In genomic region chr15:67065531-67066005, GRCh38 we compare ENCODE assay signal across 8 cellular contexts. TPM values are rescaled to one million over a fixed set of nuclear protein-coding genes. Genes with fewer than 3 reads are reported as not detected.
DNase-seq lines count a peak whose midpoint lies in the region; ATAC-seq and TF ChIP-seq lines count a peak whose summit lies in the region.

Gene SMAD3 (plus strand): TSS chr15:67065602. CDS start chr15:67066155, 553 bp downstream.

- DNase-seq in GM06990 (ENCODE audit: extremely low read depth, insufficient read length) (peak; percentile 85), HCEC 1CT (peak; percentile 92), NCI-H146 treated with DMSO at 0.1 percent for 48 hours (lab: John Stamatoyannopoulos, UW; ENCODE audit: unreplicated experiment) (peak; percentile 40), kidney tubule cell (ENCODE audit: low spot score) (peak; percentile 97)
- DNase-seq in activated CD4-positive, alpha-beta T cell treated with anti-CD3 and anti-CD28 coated beads for 36 hours: peak; percentile 85
- peak; percentile 85 for DNase-seq in stimulated activated CD4-positive, alpha-beta T cell treated with anti-CD3 and anti-CD28 coated beads, Interleukin-15, amount 100 ng/mL, for 24 hours

- POLR2A ChIA-PET in activated CD4-positive, alpha-beta T cell treated with anti-CD3 and anti-CD28 coated beads for 36 hours (lab: Charles Lee): interaction anchor here (0.6 to 0.9 kb wide), 3 partner anchors 13 to 35 kb away, joined by 4 to 7 read pairs (median 4); no protein-coding TSS in a partner anchor

- peak; percentile 5 for TF ChIP-seq CTCF in GM06990 (IDR thresholded peaks at IDR 0.05; ENCODE audit: insufficient read depth, low read length, poor library complexity, severe bottlenecking)

- no peaks in the 10 kb centered on the region for H3K9me3 Mint-ChIP-seq in activated CD4-positive, alpha-beta T cell treated with anti-CD3 and anti-CD28 coated beads for 36 hours (ENCODE audit: low read depth)

- no peaks in the 10 kb centered on the region; the same call in 1 of the 2 replicates for H3K36me3 ChIP-seq in GM06990 (ENCODE audit: control insufficient read depth, insufficient read depth, low read length)

- peaks cover 47% of the 10 kb centered on the region for H3K4me1 Mint-ChIP-seq in activated CD4-positive, alpha-beta T cell treated with anti-CD3 and anti-CD28 coated beads for 36 hours

- peak within 1 kb of the TSS; percentile 89 for H3K4me3 ChIP-seq in GM06990 (replicated peaks; ENCODE audit: low read depth, low read length)

- CTCF ChIA-PET in activated CD4-positive, alpha-beta T cell treated with anti-CD3 and anti-CD28 coated beads for 36 hours (lab: Charles Lee): interaction anchor here (0.7 to 1.2 kb wide), 3 partner anchors 25 to 51 kb away, joined by 4 to 5 read pairs (median 4); no protein-coding TSS in a partner anchor

- H3K27ac Mint-ChIP-seq in activated CD4-positive, alpha-beta T cell treated with anti-CD3 and anti-CD28 coated beads for 36 hours: peak within 1 kb of the TSS; percentile 92

- H3K27ac ChIP-seq in cingulate gyrus (ENCODE audit: low read depth, low read length): peak within 1 kb of the TSS; percentile 77

- H3K36me3 Mint-ChIP-seq in activated CD4-positive, alpha-beta T cell treated with anti-CD3 and anti-CD28 coated beads for 36 hours (ENCODE audit: low read depth): peaks cover 12% of the 10 kb centered on the region

- peak; percentile 39 for ATAC-seq in activated CD4-positive, alpha-beta T cell treated with anti-CD3 and anti-CD28 coated beads for 36 hours
- no peak for ATAC-seq in GM18519 (IDR thresholded peaks at IDR 0.05; ENCODE audit: low FRiP score, unreplicated experiment)

- no peaks in the 10 kb centered on the region; the same call in 1 of the 2 replicates for H3K27me3 ChIP-seq in GM06990 (replicated peaks; ENCODE audit: control insufficient read depth, insufficient read depth, low read length)

- H3K27me3 Mint-ChIP-seq in activated CD4-positive, alpha-beta T cell treated with anti-CD3 and anti-CD28 coated beads for 36 hours: peaks cover 17% of the 10 kb centered on the region

- intact Hi-C loops in activated CD4-positive, alpha-beta T cell treated with anti-CD3 and anti-CD28 coated beads for 36 hours (cut with DNase I, micrococcal nuclease): loop anchor here (2.0 to 5.0 kb wide), 3 partner anchors 33 to 113 kb away; no protein-coding TSS in a partner anchor

- H3K4me3 Mint-ChIP-seq in activated CD4-positive, alpha-beta T cell treated with anti-CD3 and anti-CD28 coated beads for 36 hours: peak within 1 kb of the TSS; percentile 91

RNA-seq across cellular contexts. Expression of gene SMAD3, which starts in this region (rescaled TPM):
- 10 to 100 TPM; 33.7 to 40.8 TPM for total RNA-seq in activated CD4-positive, alpha-beta T cell treated with anti-CD3 and anti-CD28 coated beads for 36 hours

Comparison
In these comparisons a context has a peak if more than half of its experiments do, and no peak if none do; other contexts are left out.
1. DNase-seq: peak in every context shown above with its lines; median percentile 97 in kidney tubule cell; 92 in HCEC 1CT; 85 in GM06990; 85 in activated CD4-positive, alpha-beta T cell treated with anti-CD3 and anti-CD28 coated beads for 36 hours; 85 in stimulated activated CD4-positive, alpha-beta T cell treated with anti-CD3 and anti-CD28 coated beads, Interleukin-15, amount 100 ng/mL, for 24 hours; 40 in NCI-H146 treated with DMSO at 0.1 percent for 48 hours.